11 cellular contexts compared by ENCODE assay signal in the genomic region with DNA sequence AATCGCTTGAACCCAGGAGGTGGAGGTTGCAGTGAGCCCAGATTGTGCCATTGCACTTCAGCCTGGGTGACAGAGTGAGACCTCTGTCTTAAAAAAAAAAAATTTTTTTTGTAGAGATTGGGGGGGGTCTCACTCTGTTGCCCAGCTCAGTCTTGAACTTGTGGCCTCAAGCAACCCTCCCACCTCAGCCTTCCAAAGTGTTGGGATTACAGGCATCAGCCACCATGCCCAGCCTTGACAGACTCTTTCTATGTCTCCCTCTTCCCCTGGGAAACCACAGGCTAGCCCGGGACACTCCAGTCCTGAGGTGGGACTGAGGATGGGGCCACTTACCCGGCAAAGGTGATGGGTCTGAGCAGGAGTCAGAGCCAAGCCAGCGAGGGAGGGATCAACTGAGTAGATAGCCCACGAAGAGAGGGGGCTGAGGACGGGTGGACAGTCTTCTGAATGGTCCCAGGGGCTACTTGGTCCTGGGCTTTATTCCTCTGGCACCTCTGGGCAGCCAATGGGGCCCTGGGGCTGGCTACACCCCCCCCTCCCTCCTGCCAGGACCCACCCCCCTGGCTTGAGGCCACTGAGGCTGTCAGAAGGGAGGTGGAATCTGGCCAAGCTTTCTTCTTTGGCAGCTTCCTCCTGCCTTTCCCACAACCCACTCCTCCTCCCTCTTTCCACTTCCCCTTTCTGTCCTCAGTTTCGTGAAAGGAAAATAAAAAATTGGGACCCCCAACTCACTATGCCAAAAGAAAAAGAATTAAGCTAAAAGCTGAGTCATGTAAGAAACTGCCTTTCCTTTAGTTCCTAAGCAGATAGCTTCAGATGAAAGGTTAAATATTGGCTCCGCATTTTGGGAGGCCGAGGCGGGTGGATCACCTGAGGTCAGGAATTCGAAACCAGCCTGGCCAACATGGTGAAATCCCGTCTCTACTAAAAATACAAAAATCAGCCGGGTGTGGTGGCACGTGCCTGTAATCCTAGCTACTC. TPM values are rescaled to one million over a fixed set of nuclear protein-coding genes. Genes with fewer than 3 reads are reported as not detected.
DNase-seq lines count a peak whose midpoint lies in the region; ATAC-seq and TF ChIP-seq lines count a peak whose summit lies in the region.
"Had no signal": no experiment of that assay in that cellular context is flagged by ENCODE, and none has a peak within 500 bp of the region (broad histone marks: within the 10 kb centered on the region; RNA-seq: fewer than 3 reads in every experiment).

A gene with protein sequence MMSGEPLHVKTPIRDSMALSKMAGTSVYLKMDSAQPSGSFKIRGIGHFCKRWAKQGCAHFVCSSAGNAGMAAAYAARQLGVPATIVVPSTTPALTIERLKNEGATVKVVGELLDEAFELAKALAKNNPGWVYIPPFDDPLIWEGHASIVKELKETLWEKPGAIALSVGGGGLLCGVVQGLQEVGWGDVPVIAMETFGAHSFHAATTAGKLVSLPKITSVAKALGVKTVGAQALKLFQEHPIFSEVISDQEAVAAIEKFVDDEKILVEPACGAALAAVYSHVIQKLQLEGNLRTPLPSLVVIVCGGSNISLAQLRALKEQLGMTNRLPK (minus strand): TSS at position 453 of the 981 bp plus-strand sequence. CDS start 4,179 bp downstream, outside the sequence.

- H3F3A ChIP-seq in GM23248 (ENCODE audit: insufficient read depth): peaks cover 6% of the 10 kb centered on the region; the same call in 1 of the 2 replicates

- no peak within 1 kb of the TSS for H3K27ac ChIP-seq in lung (ENCODE audit: low read depth in 1 of 2, low read length in 1 of 2)
- H3K27ac ChIP-seq in GM23248: no peak within 1 kb of the TSS

- peak; percentile 32 for DNase-seq in BE2C
- peak; percentile 68 to 88 for DNase-seq in NCI-H446 (lab: John Stamatoyannopoulos, UW)
- peak; percentile 28 for DNase-seq in cerebellar cortex (ENCODE audit: low spot score)
- peak; percentile 43 for DNase-seq in lung (ENCODE audit: low spot score)
- no peak for DNase-seq in GM23248
- DNase-seq in T-helper 2 cell treated with Interferon-gamma antibody and Interleukin-4, amounts not matched to agents 5 μg/mL and 100 μg/mL, for 36 hours (ENCODE audit: low spot score): no peak
- DNase-seq in GM19240 (ENCODE audit: insufficient read length, low spot score): no peak
- DNase-seq: activated CD4-positive, alpha-beta memory T cell treated with anti-CD3 and anti-CD28 coated beads, Interleukin-2, amount 10 ng/mL, durations not matched to agents 7 days and 5 days; DND-41 had no signal

- no peaks in the 10 kb centered on the region for H3K79me2 ChIP-seq in GM23248 (ENCODE audit: insufficient read depth)

- H3K9me3 Mint-ChIP-seq in T-helper 2 cell treated with Interferon-gamma antibody and Interleukin-4, amounts not matched to agents 5 μg/mL and 100 μg/mL, for 36 hours: no peaks in the 10 kb centered on the region
- H3K9me3 Mint-ChIP-seq: activated CD4-positive, alpha-beta memory T cell treated with anti-CD3 and anti-CD28 coated beads, Interleukin-2, amount 10 ng/mL, durations not matched to agents 7 days and 5 days had no signal

- H3K4me3 Mint-ChIP-seq in T-helper 2 cell treated with Interferon-gamma antibody and Interleukin-4, amounts not matched to agents 5 μg/mL and 100 μg/mL, for 36 hours: no peak within 1 kb of the TSS
- H3K4me3 Mint-ChIP-seq: activated CD4-positive, alpha-beta memory T cell treated with anti-CD3 and anti-CD28 coated beads, Interleukin-2, amount 10 ng/mL, durations not matched to agents 7 days and 5 days had no signal

- 26 to 30% methylated on average over 14 of the region's 14 CpGs for WGBS in lung, 2 donors
- WGBS in GM23248 (ENCODE audit: low coverage in 1 of 2, low lambda C conversion rate in 2 of 2, missing lambda C conversion rate in 2 of 2), 2 experiments: 43 to 47% methylated on average over 14 of the region's 14 CpGs

- H3K27me3 Mint-ChIP-seq in T-helper 2 cell treated with Interferon-gamma antibody and Interleukin-4, amounts not matched to agents 5 μg/mL and 100 μg/mL, for 36 hours (ENCODE audit: low read depth): peaks cover 19% of the 10 kb centered on the region

- in situ Hi-C loops in GM23248 (cut with MboI): no loop called here

- no peaks in the 10 kb centered on the region for H3K9me3 ChIP-seq in BE2C
- H3K9me3 ChIP-seq in lung (ENCODE audit: control insufficient read depth in 2 of 2, insufficient read depth in 1 of 2, low read length in 1 of 2): no peaks in the 10 kb centered on the region
- H3K9me3 ChIP-seq in GM23248 (ENCODE audit: low read depth): no peaks in the 10 kb centered on the region

- H3K4me3 ChIP-seq in BE2C (ENCODE audit: low read depth, low read length) (no peak within 1 kb of the TSS), lung (no peak within 1 kb of the TSS), GM23248 (no peak within 1 kb of the TSS)

- no peak within 1 kb of the TSS for H3K9ac ChIP-seq in GM23248

- ATAC-seq in lung (ENCODE audit: insufficient read depth, low FRiP score) (no peak), HG03469 (IDR thresholded peaks at IDR 0.05; ENCODE audit: unreplicated experiment) (no peak)
- ATAC-seq: esophagus mucosa had no signal

- H3K36me3 ChIP-seq in BE2C (no peaks in the 10 kb centered on the region), lung (ENCODE audit: control insufficient read depth in 2 of 2, insufficient read depth in 2 of 2, low read length in 2 of 2) (no peaks in the 10 kb centered on the region), GM23248 (ENCODE audit: low read depth) (no peaks in the 10 kb centered on the region)

- H4K20me1 ChIP-seq in GM23248 (ENCODE audit: insufficient read depth): no peaks in the 10 kb centered on the region

- H3K4me2 ChIP-seq in GM23248 (ENCODE audit: unreplicated experiment): no peak within 1 kb of the TSS

- H3K4me1 ChIP-seq in BE2C (no peaks in the 10 kb centered on the region), lung (ENCODE audit: control insufficient read depth in 2 of 2, insufficient read depth in 2 of 2, low read length in 2 of 2) (no peaks in the 10 kb centered on the region), GM23248 (ENCODE audit: insufficient read depth) (no peaks in the 10 kb centered on the region)

- no peak within 1 kb of the TSS for H3K27ac Mint-ChIP-seq in T-helper 2 cell treated with Interferon-gamma antibody and Interleukin-4, amounts not matched to agents 5 μg/mL and 100 μg/mL, for 36 hours
- H3K27ac Mint-ChIP-seq: activated CD4-positive, alpha-beta memory T cell treated with anti-CD3 and anti-CD28 coated beads, Interleukin-2, amount 10 ng/mL, durations not matched to agents 7 days and 5 days had no signal

- H3K27me3 ChIP-seq in BE2C (peaks cover 5% of the 10 kb centered on the region; the same call in 1 of the 2 replicates), lung (ENCODE audit: control insufficient read depth, insufficient read depth) (no peaks in the 10 kb centered on the region), GM23248 (replicated peaks; ENCODE audit: insufficient read depth) (no peaks in the 10 kb centered on the region)

- H2AFZ ChIP-seq in GM23248: no peak within 1 kb of the TSS

- no peaks in the 10 kb centered on the region for H3K9me2 ChIP-seq in GM23248 (ENCODE audit: insufficient read depth)

- TF ChIP-seq CTCF in BE2C (IDR thresholded peaks at IDR 0.05; ENCODE audit: low read depth, low read length) (no peak), lung (IDR thresholded peaks at IDR 0.05; ENCODE audit: control extremely low read depth, extremely low read depth) (no peak)

- no peaks in the 10 kb centered on the region for H3K36me3 Mint-ChIP-seq in T-helper 2 cell treated with Interferon-gamma antibody and Interleukin-4, amounts not matched to agents 5 μg/mL and 100 μg/mL, for 36 hours (ENCODE audit: low read depth)

- no peaks in the 10 kb centered on the region for H3K4me1 Mint-ChIP-seq in T-helper 2 cell treated with Interferon-gamma antibody and Interleukin-4, amounts not matched to agents 5 μg/mL and 100 μg/mL, for 36 hours (ENCODE audit: low read depth)
- H3K4me1 Mint-ChIP-seq: activated CD4-positive, alpha-beta memory T cell treated with anti-CD3 and anti-CD28 coated beads, Interleukin-2, amount 10 ng/mL, durations not matched to agents 7 days and 5 days had no signal

RNA-seq across cellular contexts. Expression of the gene that starts here (rescaled TPM):
- 0.74 TPM for polyA plus RNA-seq in BE2C (2012; ENCODE audit: insufficient read depth, insufficient read length, low read depth)
- 1 to 10 TPM in 1 of 2 donors, under 1 TPM in 1; 0.20 to 1.5 TPM for total RNA-seq in lung
- polyA plus RNA-seq in lung (1 to 10 TPM; 2.7 to 8.4 TPM), GM23248 (2016; fragmentation: Nextera tagmentation; extraction: Ambion mirVana) (not detected in 2 replicates)
- total RNA-seq in GM23248 (2014; rRNA removed; shearing (Covaris generic)): not detected in 2 replicates
- total RNA-seq: activated CD4-positive, alpha-beta memory T cell treated with anti-CD3 and anti-CD28 coated beads, Interleukin-2, amount 10 ng/mL, durations not matched to agents 7 days and 5 days had no signal

Comparison
In these comparisons a context has a peak if more than half of its experiments do, and no peak if none do; other contexts are left out.
1. DNase-seq: peak in BE2C (single experiment), NCI-H446 (2 of 2), cerebellar cortex (single experiment) and lung (single experiment); none in GM23248 (single experiment), T-helper 2 cell treated with Interferon-gamma antibody and Interleukin-4, amounts not matched to agents 5 μg/mL and 100 μg/mL, for 36 hours (single experiment) and GM19240 (single experiment).